ENCODE assay signal across 1 cellular context in genomic region chr12:123085046-123085445, GRCh38.
TF ChIP-seq lines count a peak whose summit lies in the region.

No MANE protein-coding gene starts in this region.

TF ChIP-seq in HCT116, 20 proteins besides CTCF, POLR2A, EP300 and RAD21:
- TF ChIP-seq SIN3A (IDR thresholded peaks at IDR 0.05; ENCODE audit: low read depth) (no peak), YY1 (IDR thresholded peaks at IDR 0.05; ENCODE audit: extremely low read depth, insufficient replicate concordance, low read depth, low read length) (no peak)
